Comparison of ENCODE assay signal across 10 cellular contexts in genomic region chr6:41935685-41936072, GRCh38. TPM values are rescaled to one million over a fixed set of nuclear protein-coding genes. Genes with fewer than 3 reads are reported as not detected.
A peak's percentile ranks its signal among the peaks of the same experiment; 100 is the strongest.
DNase-seq lines count a peak whose midpoint lies in the region; ATAC-seq and TF ChIP-seq lines count a peak whose summit lies in the region.
"Had no signal": no experiment of that assay in that cellular context is flagged by ENCODE, and none has a peak within 500 bp of the region (broad histone marks: within the 10 kb centered on the region; RNA-seq: fewer than 3 reads in every experiment).

No MANE protein-coding gene starts in this region.

- POLR2A ChIA-PET in CD8-positive, alpha-beta T cell (lab: Charles Lee): interaction anchor here (0.7 to 8.6 kb wide), 7 partner anchors 8 to 148 kb away, joined by 3 to 58 read pairs (median 4); partner anchors contain the start of genes BYSL, MED20, TAF8 and TOMM6

- H3K9me3 ChIP-seq in CD8-positive, alpha-beta T cell (ENCODE audit: low read length): no peaks in the 10 kb centered on the region
- H3K9me3 ChIP-seq: body of pancreas had no signal

- H3K36me3 Mint-ChIP-seq in CD8-positive, alpha-beta T cell: peaks cover 69% of the 10 kb centered on the region
- H3K36me3 Mint-ChIP-seq in activated T-helper 1 cell treated with anti-CD3 and anti-CD28 coated beads, Interleukin-12 subunit alpha, Interleukin-12 subunit beta, Interleukin-2, Interleukin-4 antibody, amounts not matched to agents 30 ng/mL and 10 ng/mL and 1 ng/mL, durations not matched to agents 14 hours and 24 hours and 36 hours (ENCODE audit: low read depth): peaks cover 68% of the 10 kb centered on the region
- H3K36me3 Mint-ChIP-seq in natural killer cell: peaks cover 7% of the 10 kb centered on the region
- H3K36me3 Mint-ChIP-seq in endothelial cell (ENCODE audit: low read depth, unreplicated experiment): peaks cover 26% of the 10 kb centered on the region

- H3K36me3 ChIP-seq in CD8-positive, alpha-beta T cell (ENCODE audit: insufficient read depth, low read length): peaks cover 51% of the 10 kb centered on the region

- peak overlapping the region; percentile 9 for H3K4me3 ChIP-seq in CD8-positive, alpha-beta T cell (ENCODE audit: low read depth, low read length)
- no peak overlapping the region for H3K4me3 ChIP-seq in foreskin fibroblast (ENCODE audit: low read depth in 1 of 2, low read length in 2 of 2)
- H3K4me3 ChIP-seq: body of pancreas, smooth muscle cell had no signal

- peaks cover 63% of the 10 kb centered on the region for H3K4me1 ChIP-seq in CD8-positive, alpha-beta T cell (ENCODE audit: insufficient read depth, low read length)

- H3K27ac Mint-ChIP-seq in CD8-positive, alpha-beta T cell: peak overlapping the region; percentile 90
- H3K27ac Mint-ChIP-seq in activated T-helper 1 cell treated with anti-CD3 and anti-CD28 coated beads, Interleukin-12 subunit alpha, Interleukin-12 subunit beta, Interleukin-2, Interleukin-4 antibody, amounts not matched to agents 30 ng/mL and 10 ng/mL and 1 ng/mL, durations not matched to agents 14 hours and 24 hours and 36 hours: peak overlapping the region; percentile 84
- H3K27ac Mint-ChIP-seq in natural killer cell: peak overlapping the region; percentile 88 to 95
- no peak overlapping the region for H3K27ac Mint-ChIP-seq in endothelial cell (ENCODE audit: unreplicated experiment)

- CTCF ChIA-PET in CD8-positive, alpha-beta T cell (lab: Charles Lee): interaction anchor here (1.0 to 10.7 kb wide), 14 partner anchors 8 to 168 kb away, joined by 3 to 184 read pairs (median 4); partner anchors contain the start of genes BYSL, MED20 and TAF8

- no peak for TF ChIP-seq CTCF in CD8-positive, alpha-beta T cell (IDR thresholded peaks at IDR 0.05)
- no peak for TF ChIP-seq CTCF in natural killer cell (IDR thresholded peaks at IDR 0.05)
- no peak for TF ChIP-seq CTCF in endothelial cell (IDR thresholded peaks at IDR 0.05; ENCODE audit: unreplicated experiment)
- TF ChIP-seq CTCF in foreskin fibroblast (IDR thresholded peaks at IDR 0.05; ENCODE audit: low read depth, low read length): no peak

- no peak for ATAC-seq in CD8-positive, alpha-beta T cell
- peak; percentile 4 for ATAC-seq in HG02759 (IDR thresholded peaks at IDR 0.05; ENCODE audit: unreplicated experiment)
- ATAC-seq in natural killer cell: no peak
- ATAC-seq in HG02642 (IDR thresholded peaks at IDR 0.05; ENCODE audit: poor library complexity, unreplicated experiment): no peak

- peaks cover 73% of the 10 kb centered on the region for H3K4me1 Mint-ChIP-seq in CD8-positive, alpha-beta T cell (ENCODE audit: low read depth)
- H3K4me1 Mint-ChIP-seq in activated T-helper 1 cell treated with anti-CD3 and anti-CD28 coated beads, Interleukin-12 subunit alpha, Interleukin-12 subunit beta, Interleukin-2, Interleukin-4 antibody, amounts not matched to agents 30 ng/mL and 10 ng/mL and 1 ng/mL, durations not matched to agents 14 hours and 24 hours and 36 hours (ENCODE audit: low read depth): peaks cover 77% of the 10 kb centered on the region
- H3K4me1 Mint-ChIP-seq in natural killer cell (peaks cover 82 to 87% of the 10 kb centered on the region in 2 donors), endothelial cell (ENCODE audit: unreplicated experiment) (peaks cover 28% of the 10 kb centered on the region)

- H3K9me3 Mint-ChIP-seq in CD8-positive, alpha-beta T cell: no peaks in the 10 kb centered on the region
- no peaks in the 10 kb centered on the region for H3K9me3 Mint-ChIP-seq in activated T-helper 1 cell treated with anti-CD3 and anti-CD28 coated beads, Interleukin-12 subunit alpha, Interleukin-12 subunit beta, Interleukin-2, Interleukin-4 antibody, amounts not matched to agents 30 ng/mL and 10 ng/mL and 1 ng/mL, durations not matched to agents 14 hours and 24 hours and 36 hours
- H3K9me3 Mint-ChIP-seq in natural killer cell: no peaks in the 10 kb centered on the region
- H3K9me3 Mint-ChIP-seq in endothelial cell (ENCODE audit: unreplicated experiment): no peaks in the 10 kb centered on the region

- H3K27ac ChIP-seq in CD8-positive, alpha-beta T cell (ENCODE audit: low read depth, low read length): peak overlapping the region; percentile 8

- H3K4me3 Mint-ChIP-seq in CD8-positive, alpha-beta T cell: peak overlapping the region; percentile 78
- H3K4me3 Mint-ChIP-seq in activated T-helper 1 cell treated with anti-CD3 and anti-CD28 coated beads, Interleukin-12 subunit alpha, Interleukin-12 subunit beta, Interleukin-2, Interleukin-4 antibody, amounts not matched to agents 30 ng/mL and 10 ng/mL and 1 ng/mL, durations not matched to agents 14 hours and 24 hours and 36 hours: peak overlapping the region; percentile 99
- H3K4me3 Mint-ChIP-seq in natural killer cell: peak overlapping the region; percentile 97
- H3K4me3 Mint-ChIP-seq in endothelial cell (ENCODE audit: unreplicated experiment): no peak overlapping the region

- H3K27me3 Mint-ChIP-seq in CD8-positive, alpha-beta T cell (ENCODE audit: low read depth): no peaks in the 10 kb centered on the region
- H3K27me3 Mint-ChIP-seq in activated T-helper 1 cell treated with anti-CD3 and anti-CD28 coated beads, Interleukin-12 subunit alpha, Interleukin-12 subunit beta, Interleukin-2, Interleukin-4 antibody, amounts not matched to agents 30 ng/mL and 10 ng/mL and 1 ng/mL, durations not matched to agents 14 hours and 24 hours and 36 hours (ENCODE audit: insufficient read depth): no peaks in the 10 kb centered on the region
- H3K27me3 Mint-ChIP-seq in natural killer cell (ENCODE audit: low read depth in 2 of 2): no peaks in the 10 kb centered on the region
- H3K27me3 Mint-ChIP-seq in endothelial cell (ENCODE audit: unreplicated experiment): peaks cover 6% of the 10 kb centered on the region

- DNase-seq in CD8-positive, alpha-beta T cell: no peak
- DNase-seq in activated T-helper 1 cell treated with anti-CD3 and anti-CD28 coated beads, Interleukin-12 subunit alpha, Interleukin-12 subunit beta, Interleukin-2, Interleukin-4 antibody, amounts not matched to agents 30 ng/mL and 10 ng/mL and 1 ng/mL, durations not matched to agents 14 hours and 24 hours and 36 hours (ENCODE audit: low spot score): no peak
- DNase-seq in natural killer cell (no peak), endothelial cell (ENCODE audit: low spot score) (no peak), foreskin fibroblast (no peak), epidermal melanocyte (ENCODE audit: insufficient read length, low spot score) (no peak)

- H3K27me3 ChIP-seq in CD8-positive, alpha-beta T cell (ENCODE audit: insufficient read depth, low read length): no peaks in the 10 kb centered on the region
- H3K27me3 ChIP-seq: body of pancreas had no signal

- intact Hi-C loops in CD8-positive, alpha-beta T cell (cut with DNase I, micrococcal nuclease): loop anchor here (1.0 to 5.0 kb wide), 10 partner anchors 14 to 198 kb away; partner anchors contain the start of genes BYSL (in 2 of the 2), MED20 (in 2 of the 2), PRICKLE4 (in 2 of the 2) and TFEB (in 1 of the 2)
- intact Hi-C loops in activated T-helper 1 cell treated with anti-CD3 and anti-CD28 coated beads, Interleukin-12 subunit alpha, Interleukin-12 subunit beta, Interleukin-2, Interleukin-4 antibody, amounts not matched to agents 30 ng/mL and 10 ng/mL and 1 ng/mL, durations not matched to agents 14 hours and 24 hours and 36 hours (cut with micrococcal nuclease): loop anchor here (1.0 to 5.0 kb wide), 10 partner anchors 14 to 282 kb away; partner anchors contain the start of genes BYSL, MED20, MRPS10 and TOMM6
- intact Hi-C loops in natural killer cell (cut with micrococcal nuclease): loop anchor here (1.0 to 5.0 kb wide), 8 partner anchors 14 to 203 kb away; partner anchors contain the start of genes BYSL, MED20, PRICKLE4 and USP49

RNA-seq across cellular contexts. Expression of gene CCND3, which starts 5.9 kb away (rescaled TPM):
- 100 to 1,000 TPM; 129 to 135 TPM for total RNA-seq in CD8-positive, alpha-beta T cell
- 351 and 356 TPM in 2 replicates for total RNA-seq in activated T-helper 1 cell treated with anti-CD3 and anti-CD28 coated beads, Interleukin-12 subunit alpha, Interleukin-12 subunit beta, Interleukin-2, Interleukin-4 antibody, amounts not matched to agents 30 ng/mL and 10 ng/mL and 1 ng/mL, durations not matched to agents 14 hours and 24 hours and 36 hours
- total RNA-seq in natural killer cell: 100 to 1,000 TPM; 409 to 438 (median 438) TPM
- total RNA-seq in endothelial cell (ENCODE audit: unreplicated experiment): 39.3 TPM

RNA-seq across cellular contexts. Expression of gene BYSL, which starts 14.4 kb away (rescaled TPM):
- total RNA-seq in CD8-positive, alpha-beta T cell: 1 to 10 TPM; 3.2 to 6.2 TPM
- 82.9 and 88.5 TPM in 2 replicates for total RNA-seq in activated T-helper 1 cell treated with anti-CD3 and anti-CD28 coated beads, Interleukin-12 subunit alpha, Interleukin-12 subunit beta, Interleukin-2, Interleukin-4 antibody, amounts not matched to agents 30 ng/mL and 10 ng/mL and 1 ng/mL, durations not matched to agents 14 hours and 24 hours and 36 hours
- total RNA-seq in natural killer cell: 10 to 100 TPM in 1 of 3 donors, 1 to 10 TPM in 2; 5.4 to 11.6 (median 5.7) TPM
- total RNA-seq in endothelial cell (ENCODE audit: unreplicated experiment): 21.9 TPM

RNA-seq across cellular contexts. Expression of gene MED20, which starts 14.7 kb away (rescaled TPM):
- 1 to 10 TPM; 1.8 TPM for total RNA-seq in CD8-positive, alpha-beta T cell
- 19.0 and 23.8 TPM in 2 replicates for total RNA-seq in activated T-helper 1 cell treated with anti-CD3 and anti-CD28 coated beads, Interleukin-12 subunit alpha, Interleukin-12 subunit beta, Interleukin-2, Interleukin-4 antibody, amounts not matched to agents 30 ng/mL and 10 ng/mL and 1 ng/mL, durations not matched to agents 14 hours and 24 hours and 36 hours
- 10 to 100 TPM in 2 of 3 donors, 1 to 10 TPM in 1; 6.4 to 15.2 (median 15.0) TPM for total RNA-seq in natural killer cell
- 39.4 TPM for total RNA-seq in endothelial cell (ENCODE audit: unreplicated experiment)

RNA-seq across cellular contexts. Expression of gene USP49, which starts 40.5 kb away (rescaled TPM):
- 1 to 10 TPM; 1.6 to 1.8 TPM for total RNA-seq in CD8-positive, alpha-beta T cell
- 4.8 and 5.3 TPM in 2 replicates for total RNA-seq in activated T-helper 1 cell treated with anti-CD3 and anti-CD28 coated beads, Interleukin-12 subunit alpha, Interleukin-12 subunit beta, Interleukin-2, Interleukin-4 antibody, amounts not matched to agents 30 ng/mL and 10 ng/mL and 1 ng/mL, durations not matched to agents 14 hours and 24 hours and 36 hours
- total RNA-seq in natural killer cell (10 to 100 TPM in 2 of 3 donors, 1 to 10 TPM in 1; 6.4 to 15.1 (median 11.5) TPM), endothelial cell (ENCODE audit: unreplicated experiment) (7.1 TPM)
